11 cellular contexts compared by ENCODE assay signal in genomic region chr11:61541568-61541967, GRCh38. TPM values are rescaled to one million over a fixed set of nuclear protein-coding genes. Genes with fewer than 3 reads are reported as not detected.
A peak's percentile ranks its signal among the peaks of the same experiment; 100 is the strongest.
DNase-seq lines count a peak whose midpoint lies in the region; ATAC-seq and TF ChIP-seq lines count a peak whose summit lies in the region.
"Had no signal": no experiment of that assay in that cellular context is flagged by ENCODE, and none has a peak within 500 bp of the region (broad histone marks: within the 10 kb centered on the region; RNA-seq: fewer than 3 reads in every experiment).

No MANE protein-coding gene starts in this region.

- intact Hi-C loops in PC-3 (cut with micrococcal nuclease): loop anchor here (5.0 kb wide), 1 partner anchor 41 kb away; the partner anchor contains the start of gene SYT7

- H4K20me1 ChIP-seq in PC-3 (ENCODE audit: low read length): no peaks in the 10 kb centered on the region

- no TSS peak for BruUV-seq in PC-3 (replicated peaks; lab: Mats Ljungman, UMichigan)

- no peaks in the 10 kb centered on the region for H3K36me3 ChIP-seq in PC-3 (ENCODE audit: low read depth, low read length)
- H3K36me3 ChIP-seq in iPS-15b (ENCODE audit: control insufficient read depth, insufficient read depth, low read length): no peaks in the 10 kb centered on the region
- H3K36me3 ChIP-seq: sigmoid colon had no signal

- no peak overlapping the region for H3K27ac ChIP-seq in PC-3 (ENCODE audit: low read length)
- H3K27ac ChIP-seq: sigmoid colon had no signal

- DNase-seq in Caki2 (ENCODE audit: low read depth) (peak; percentile 22), HT1080 (ENCODE audit: low read depth) (peak; percentile 56), PC-3 (peak; percentile 78), occipital lobe (lab: John Stamatoyannopoulos, UW) (no peak), endothelial cell (ENCODE audit: low spot score) (no peak)
- DNase-seq: activated naive CD4-positive, alpha-beta T cell treated with anti-CD3 and anti-CD28 coated beads, Interleukin-2, amount 50 U/mL, for 16 hours; sigmoid colon had no signal

- no peak overlapping the region for H3K9ac ChIP-seq in PC-3 (ENCODE audit: low read length)
- H3K9ac ChIP-seq in iPS-15b (ENCODE audit: low read depth, low read length): peak overlapping the region; percentile 24

- H3K4me3 Mint-ChIP-seq in endothelial cell (ENCODE audit: unreplicated experiment): no peak overlapping the region

- TF ChIP-seq CTCF in PC-3 (conservative IDR thresholded peaks at IDR 0.05; ENCODE audit: low read depth, low read length) (no peak), endothelial cell (IDR thresholded peaks at IDR 0.05; ENCODE audit: unreplicated experiment) (no peak)

- H3K27me3 ChIP-seq in PC-3 (ENCODE audit: low read length) (no peaks in the 10 kb centered on the region), iPS-15b (ENCODE audit: control insufficient read depth, insufficient read depth, low read length) (no peaks in the 10 kb centered on the region)

- no peaks in the 10 kb centered on the region for H3K9me2 ChIP-seq in PC-3 (replicated peaks; ENCODE audit: low read length)

- peak overlapping the region; percentile 70 for H3K4me2 ChIP-seq in PC-3 (ENCODE audit: low read length)

- H3K9me3 Mint-ChIP-seq in endothelial cell (ENCODE audit: unreplicated experiment): no peaks in the 10 kb centered on the region

- peak; percentile 79 for ATAC-seq in PC-3
- ATAC-seq in GM21723 (IDR thresholded peaks at IDR 0.05; ENCODE audit: unreplicated experiment): no peak
- no peak for ATAC-seq in GM21447 (IDR thresholded peaks at IDR 0.05; ENCODE audit: unreplicated experiment)

- no peaks in the 10 kb centered on the region for H3F3A ChIP-seq in PC-3 (ENCODE audit: low read length, unreplicated experiment)

- POLR2A ChIA-PET in PC-3 (lab: Charles Lee; ENCODE audit: unreplicated experiment): no interaction called here

- peaks cover 12% of the 10 kb centered on the region for H3K27me3 Mint-ChIP-seq in endothelial cell (ENCODE audit: unreplicated experiment)

- CTCF ChIA-PET in PC-3 (lab: Charles Lee): no interaction called here

- no peaks in the 10 kb centered on the region for H3K9me3 ChIP-seq in PC-3 (ENCODE audit: low read length)
- no peaks in the 10 kb centered on the region for H3K9me3 ChIP-seq in iPS-15b (ENCODE audit: control insufficient read depth, insufficient read depth, low read length)
- H3K9me3 ChIP-seq: sigmoid colon had no signal

- peaks cover 41% of the 10 kb centered on the region for H3K4me1 ChIP-seq in PC-3 (ENCODE audit: insufficient read depth, low read length)
- H3K4me1 ChIP-seq in iPS-15b (ENCODE audit: control insufficient read depth, insufficient read depth, low read length): peaks cover 3% of the 10 kb centered on the region

- in situ Hi-C loops in Caki2 (cut with HindIII; ENCODE audit: low pct_unique_long_range_greater_than_20kb, low sequenced_read_pairs): no loop called here

- no peak overlapping the region for H2AFZ ChIP-seq in PC-3 (ENCODE audit: low read length)

- H3K79me2 ChIP-seq in PC-3 (ENCODE audit: low read length): no peaks in the 10 kb centered on the region

- H3K36me3 Mint-ChIP-seq in endothelial cell (ENCODE audit: low read depth, unreplicated experiment): no peaks in the 10 kb centered on the region

- peak overlapping the region; percentile 21; the same call in 1 of the 2 replicates for H3K4me3 ChIP-seq in PC-3 (ENCODE audit: low read length)
- no peak overlapping the region for H3K4me3 ChIP-seq in iPS-15b (ENCODE audit: low read depth, low read length)
- H3K4me3 ChIP-seq: sigmoid colon had no signal

- H3K4me1 Mint-ChIP-seq in endothelial cell (ENCODE audit: unreplicated experiment): peaks cover 21% of the 10 kb centered on the region

- H3K27ac Mint-ChIP-seq in endothelial cell (ENCODE audit: unreplicated experiment): no peak overlapping the region

RNA-seq across cellular contexts. Expression of gene LRRC10B, which starts 33.0 kb away (rescaled TPM):
- not detected in 2 replicates for total RNA-seq in Caki2 (2014; rRNA removed; shearing (Covaris generic); ENCODE audit: low replicate concordance)
- not detected in 2 replicates for total RNA-seq in HT1080 (2014; rRNA removed; shearing (Covaris generic))
- not detected in 2 replicates for polyA plus RNA-seq in HT1080 (2015; cell fraction: cytosol; rRNA removed)
- not detected in 2 replicates for polyA plus RNA-seq in HT1080 (2015; cell fraction: nucleus; rRNA removed)
- 0.55 TPM in 1 of 2 replicates, not detected in the other for total RNA-seq in PC-3 (2014; rRNA removed)
- 3.1 TPM for total RNA-seq in occipital lobe
- total RNA-seq in endothelial cell (ENCODE audit: unreplicated experiment): 0.13 TPM
- total RNA-seq: urinary bladder had no signal

RNA-seq across cellular contexts. Expression of gene SYT7, which starts 39.3 kb away (rescaled TPM):
- total RNA-seq in Caki2 (2014; rRNA removed; shearing (Covaris generic); ENCODE audit: low replicate concordance): 0.41 and 2.0 TPM in 2 replicates
- total RNA-seq in HT1080 (2014; rRNA removed; shearing (Covaris generic)): 1.8 and 2.0 TPM in 2 replicates
- polyA plus RNA-seq in HT1080 (2015; cell fraction: cytosol; rRNA removed): 0.66 and 0.95 TPM in 2 replicates
- 1.0 and 1.3 TPM in 2 replicates for polyA plus RNA-seq in HT1080 (2015; cell fraction: nucleus; rRNA removed)
- total RNA-seq in PC-3 (2014; rRNA removed): 21.5 and 23.2 TPM in 2 replicates
- total RNA-seq in occipital lobe: 15.1 TPM
- total RNA-seq in endothelial cell (ENCODE audit: unreplicated experiment): 9.7 TPM

Comparison
In these comparisons a context has a peak if more than half of its experiments do, and no peak if none do; other contexts are left out.
1. DNase-seq: peak in Caki2 (single experiment), HT1080 (single experiment) and PC-3 (single experiment); none in occipital lobe (single experiment) and endothelial cell (single experiment).